ENCODE assay signal across 30 cellular contexts in the genomic region with DNA sequence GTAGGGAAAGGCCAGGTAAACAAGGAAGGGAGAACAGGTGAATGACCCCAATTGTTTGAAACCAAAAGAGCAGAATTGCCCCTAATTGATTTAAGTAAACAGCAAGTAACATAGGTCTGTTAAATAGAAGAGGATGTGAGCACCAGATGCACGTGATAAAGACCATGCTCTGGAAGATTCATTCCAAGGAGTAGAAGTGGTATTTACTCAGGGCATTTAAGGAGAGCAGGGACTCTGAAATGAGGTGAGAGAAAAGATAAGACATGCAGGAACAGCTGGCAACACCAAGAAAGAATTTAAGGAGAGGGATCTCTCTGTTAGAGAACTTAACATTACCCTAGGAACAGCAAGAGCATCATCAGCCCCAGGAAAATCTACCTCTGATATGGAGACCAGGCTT. TPM values are rescaled to one million over a fixed set of nuclear protein-coding genes. Genes with fewer than 3 reads are reported as not detected.
DNase-seq lines count a peak whose midpoint lies in the region; ATAC-seq, FAIRE-seq and TF ChIP-seq lines count a peak whose summit lies in the region.
"Had no signal": no experiment of that assay in that cellular context is flagged by ENCODE, and none has a peak within 500 bp of the region (broad histone marks: within the 10 kb centered on the region; RNA-seq: fewer than 3 reads in every experiment).

No MANE protein-coding gene starts in this region.

- H3K4me3 ChIP-seq in breast epithelium, result no peak overlapping the region
- no peak overlapping the region for H3K4me3 ChIP-seq in endodermal cell (ENCODE audit: low read length)
- H3K4me3 ChIP-seq in mucosa of rectum (ENCODE audit: low read length in 2 of 2), result no peak overlapping the region
- H3K4me3 ChIP-seq in tibial nerve, result no peak overlapping the region

- CTCF ChIA-PET in MCF 10A (lab: Yijun Ruan, JAX), result interaction anchor here (0.5 kb wide), 1 partner anchor 10 kb away, joined by 3 read pairs; no protein-coding TSS in a partner anchor

- H3K4me1 ChIP-seq in breast epithelium (no peaks in the 10 kb centered on the region), endodermal cell (ENCODE audit: control insufficient read depth, insufficient read depth, low read length) (peaks cover 3% of the 10 kb centered on the region), mucosa of rectum (ENCODE audit: control insufficient read depth in 2 of 2, insufficient read depth in 2 of 2, low read length in 2 of 2) (peaks cover 32 to 33% of the 10 kb centered on the region in 2 donors), tibial nerve (peaks cover 0 to 54% (median 21%) of the 10 kb centered on the region in 4 donors)

- DNase-seq in breast epithelium (ENCODE audit: low spot score in 2 of 2) (no peak), MCF 10A (ENCODE audit: unreplicated experiment) (no peak), endodermal cell (no peak), tibial nerve (ENCODE audit: low spot score in 2 of 2) (no peak), NCI-H2171 treated with DMSO at 0.1 percent for 48 hours (lab: John Stamatoyannopoulos, UW) (no peak), GM12892 (ENCODE audit: insufficient read length) (no peak)
- DNase-seq: activated CD8-positive, alpha-beta T cell treated with anti-CD3 and anti-CD28 coated beads, Interleukin-2, amount 10 ng/mL, durations not matched to agents 7 days and 5 days; activated naive CD4-positive, alpha-beta T cell treated with anti-CD3 and anti-CD28 coated beads for 36 hours; activated T-cell treated with anti-CD3 and anti-CD28 coated beads, Interleukin-2, amount 50 U/mL, for 48 hours; Calu3; cerebellar nuclear complex; effector memory CD8-positive, alpha-beta T cell; H9; head of caudate nucleus; immature natural killer cell; NCI-H1105; NCI-H510A; small intestine; stimulated activated CD4-positive, alpha-beta T cell treated with anti-CD3 and anti-CD28 coated beads, Interleukin-2, amount 100 ng/mL, for 48 hours; stimulated activated naive CD8-positive, alpha-beta T cell treated with anti-CD3 and anti-CD28 coated beads, Interleukin-15, Interleukin-2, amounts not matched to agents 100 U/mL and 50 U/mL, for 24 hours; T1000 had no signal

- TF ChIP-seq EP300 in tibial nerve (IDR thresholded peaks at IDR 0.05), result no peak

- no peak overlapping the region for H3K4me3 Mint-ChIP-seq in MCF 10A (ENCODE audit: unreplicated experiment)
- H3K4me3 Mint-ChIP-seq in endodermal cell, result no peak overlapping the region
- H3K4me3 Mint-ChIP-seq: activated CD8-positive, alpha-beta T cell treated with anti-CD3 and anti-CD28 coated beads, Interleukin-2, amount 10 ng/mL, durations not matched to agents 7 days and 5 days; activated naive CD4-positive, alpha-beta T cell treated with anti-CD3 and anti-CD28 coated beads for 36 hours; B cell; effector memory CD8-positive, alpha-beta T cell; H9; immature natural killer cell; memory B cell; nephron had no signal

- H3K9me3 Mint-ChIP-seq in MCF 10A (ENCODE audit: unreplicated experiment) (no peaks in the 10 kb centered on the region), endodermal cell (no peaks in the 10 kb centered on the region)
- H3K9me3 Mint-ChIP-seq: activated naive CD4-positive, alpha-beta T cell treated with anti-CD3 and anti-CD28 coated beads for 36 hours; effector memory CD8-positive, alpha-beta T cell; H9; immature natural killer cell; memory B cell; nephron had no signal

- TF ChIP-seq POLR2A in breast epithelium (IDR thresholded peaks at IDR 0.05) (no peak), tibial nerve (IDR thresholded peaks at IDR 0.05) (no peak), GM12892 (IDR thresholded peaks at IDR 0.05; ENCODE audit: low read depth, low read length) (no peak)

- BruUV-seq in MCF 10A (replicated peaks; lab: Mats Ljungman, UMichigan), result no TSS peak

- H3K27me3 ChIP-seq in breast epithelium (no peaks in the 10 kb centered on the region), endodermal cell (ENCODE audit: control insufficient read depth, insufficient read depth, low read length, poor library complexity, severe bottlenecking) (no peaks in the 10 kb centered on the region), mucosa of rectum (ENCODE audit: control insufficient read depth in 2 of 2, insufficient read depth in 2 of 2, low read length in 2 of 2) (no peaks in the 10 kb centered on the region), tibial nerve (no peaks in the 10 kb centered on the region)

- intact Hi-C loops in breast epithelium (cut with DNase I; ENCODE audit: low total_unique reads) (no loop called here), MCF 10A (cut with micrococcal nuclease) (loop anchor here (10.0 kb wide), 1 partner anchor 173 kb away; no protein-coding TSS in a partner anchor)

- POLR2A ChIA-PET in MCF 10A (lab: Yijun Ruan, JAX), result no interaction called here

- no peaks in the 10 kb centered on the region for H3K36me3 ChIP-seq in breast epithelium
- peaks cover 11% of the 10 kb centered on the region for H3K36me3 ChIP-seq in endodermal cell (ENCODE audit: control insufficient read depth, insufficient read depth, low read length)
- H3K36me3 ChIP-seq in mucosa of rectum (ENCODE audit: control insufficient read depth in 2 of 2, insufficient read depth in 2 of 2, low read length in 2 of 2), result peaks cover 5 to 12% of the 10 kb centered on the region in 2 donors
- peaks cover 0 to 40% (median 0%) of the 10 kb centered on the region in 3 donors for H3K36me3 ChIP-seq in tibial nerve

- H3K27ac Mint-ChIP-seq in MCF 10A (ENCODE audit: low read depth, unreplicated experiment), result no peak overlapping the region
- H3K27ac Mint-ChIP-seq in endodermal cell, result peak overlapping the region; percentile 1
- H3K27ac Mint-ChIP-seq: activated CD8-positive, alpha-beta T cell treated with anti-CD3 and anti-CD28 coated beads, Interleukin-2, amount 10 ng/mL, durations not matched to agents 7 days and 5 days; activated naive CD4-positive, alpha-beta T cell treated with anti-CD3 and anti-CD28 coated beads for 36 hours; B cell; H9; immature natural killer cell; memory B cell; nephron had no signal

- no peaks in the 10 kb centered on the region for H3K27me3 Mint-ChIP-seq in MCF 10A (ENCODE audit: insufficient read depth, unreplicated experiment)
- no peaks in the 10 kb centered on the region for H3K27me3 Mint-ChIP-seq in endodermal cell (ENCODE audit: insufficient read depth)
- H3K27me3 Mint-ChIP-seq: B cell, memory B cell had no signal

- no peak for FAIRE-seq in GM12892 (lab: Jason Lieb, UNC)
- FAIRE-seq: A204.1, small intestine, urothelium cell line had no signal

- no peak for ATAC-seq in HG03139 (IDR thresholded peaks at IDR 0.05; ENCODE audit: unreplicated experiment)
- ATAC-seq: activated CD4-positive, CD25-positive, alpha-beta regulatory T cell treated with anti-CD3 and anti-CD28 coated beads, Interleukin-2, amount 50 U/mL, for 24 hours; activated CD8-positive, alpha-beta T cell treated with anti-CD3 and anti-CD28 coated beads, Interleukin-2, amount 10 ng/mL, durations not matched to agents 7 days and 5 days; effector memory CD8-positive, alpha-beta T cell; stimulated activated naive CD8-positive, alpha-beta T cell treated with anti-CD3 and anti-CD28 coated beads, Interleukin-15, Interleukin-2, amounts not matched to agents 100 U/mL and 50 U/mL, for 24 hours had no signal

- no peaks in the 10 kb centered on the region for H3K9me3 ChIP-seq in breast epithelium
- no peaks in the 10 kb centered on the region for H3K9me3 ChIP-seq in endodermal cell (ENCODE audit: control insufficient read depth, low read length)
- no peaks in the 10 kb centered on the region for H3K9me3 ChIP-seq in mucosa of rectum (ENCODE audit: control insufficient read depth in 2 of 2, low read length in 2 of 2)
- no peaks in the 10 kb centered on the region for H3K9me3 ChIP-seq in tibial nerve

- H3K36me3 Mint-ChIP-seq in MCF 10A (ENCODE audit: insufficient read depth, unreplicated experiment) (peaks cover 7% of the 10 kb centered on the region), endodermal cell (ENCODE audit: low read depth) (peaks cover 24% of the 10 kb centered on the region)

- H3K4me1 Mint-ChIP-seq in MCF 10A (ENCODE audit: insufficient read depth, unreplicated experiment) (peaks cover 6% of the 10 kb centered on the region), endodermal cell (peaks cover 31% of the 10 kb centered on the region)
- H3K4me1 Mint-ChIP-seq: nephron had no signal

- peak overlapping the region; percentile 48 to 49 for H3K27ac ChIP-seq in breast epithelium
- no peak overlapping the region for H3K27ac ChIP-seq in endodermal cell (ENCODE audit: low read depth, low read length)
- H3K27ac ChIP-seq in mucosa of rectum (ENCODE audit: low read depth in 2 of 2, low read length in 2 of 2), result peak overlapping the region; percentile 77 to 85
- H3K27ac ChIP-seq in tibial nerve, result peak overlapping the region in 3 of 4 donors; percentile 59 to 97 (median 83)

- no peak overlapping the region for H3K9ac ChIP-seq in endodermal cell (ENCODE audit: extremely low read depth, low read length, poor library complexity, severe bottlenecking)
- H3K9ac ChIP-seq in mucosa of rectum (ENCODE audit: low read depth in 1 of 2, low read length in 2 of 2), result no peak overlapping the region
- H3K9ac ChIP-seq: parathyroid adenoma had no signal

- TF ChIP-seq CTCF in breast epithelium (IDR thresholded peaks at IDR 0.05), result no peak
- no peak for TF ChIP-seq CTCF in MCF 10A (IDR thresholded peaks at IDR 0.05; ENCODE audit: unreplicated experiment)
- no peak for TF ChIP-seq CTCF in endodermal cell (conservative IDR thresholded peaks at IDR 0.05)
- no peak for TF ChIP-seq CTCF in tibial nerve (IDR thresholded peaks at IDR 0.05)

- 72 to 100% methylated on average over 1 of the region's 1 CpG for WGBS in endodermal cell (ENCODE audit: insufficient coverage in 1 of 2, insufficient read length in 1 of 2), 2 experiments
- WGBS in tibial nerve, 2 donors, result 40 to 46% methylated on average over 1 of the region's 1 CpG

RNA-seq across cellular contexts. Expression of a gene that starts 6.2 kb away (rescaled TPM):
- 10 to 100 TPM; 20.3 to 86.7 (median 27.2) TPM for total RNA-seq in breast epithelium
- total RNA-seq in MCF 10A (2022), result 12.0 and 13.0 TPM in 2 replicates
- 10 to 100 TPM; 15.2 to 21.1 TPM for total RNA-seq in endodermal cell
- 20.1 TPM for polyA plus RNA-seq in endodermal cell (2013, experiment 1 of 2)
- polyA plus RNA-seq in endodermal cell (2013, experiment 2 of 2), result 16.6 TPM
- total RNA-seq in tibial nerve, result 100 to 1,000 TPM in 1 of 4 donors, 10 to 100 TPM in 3; 70.8 to 102 (median 87.8) TPM
- polyA plus RNA-seq in GM12892 (2012; ENCODE audit: missing spikeins), result 6.8 TPM
